In the genomic region with DNA sequence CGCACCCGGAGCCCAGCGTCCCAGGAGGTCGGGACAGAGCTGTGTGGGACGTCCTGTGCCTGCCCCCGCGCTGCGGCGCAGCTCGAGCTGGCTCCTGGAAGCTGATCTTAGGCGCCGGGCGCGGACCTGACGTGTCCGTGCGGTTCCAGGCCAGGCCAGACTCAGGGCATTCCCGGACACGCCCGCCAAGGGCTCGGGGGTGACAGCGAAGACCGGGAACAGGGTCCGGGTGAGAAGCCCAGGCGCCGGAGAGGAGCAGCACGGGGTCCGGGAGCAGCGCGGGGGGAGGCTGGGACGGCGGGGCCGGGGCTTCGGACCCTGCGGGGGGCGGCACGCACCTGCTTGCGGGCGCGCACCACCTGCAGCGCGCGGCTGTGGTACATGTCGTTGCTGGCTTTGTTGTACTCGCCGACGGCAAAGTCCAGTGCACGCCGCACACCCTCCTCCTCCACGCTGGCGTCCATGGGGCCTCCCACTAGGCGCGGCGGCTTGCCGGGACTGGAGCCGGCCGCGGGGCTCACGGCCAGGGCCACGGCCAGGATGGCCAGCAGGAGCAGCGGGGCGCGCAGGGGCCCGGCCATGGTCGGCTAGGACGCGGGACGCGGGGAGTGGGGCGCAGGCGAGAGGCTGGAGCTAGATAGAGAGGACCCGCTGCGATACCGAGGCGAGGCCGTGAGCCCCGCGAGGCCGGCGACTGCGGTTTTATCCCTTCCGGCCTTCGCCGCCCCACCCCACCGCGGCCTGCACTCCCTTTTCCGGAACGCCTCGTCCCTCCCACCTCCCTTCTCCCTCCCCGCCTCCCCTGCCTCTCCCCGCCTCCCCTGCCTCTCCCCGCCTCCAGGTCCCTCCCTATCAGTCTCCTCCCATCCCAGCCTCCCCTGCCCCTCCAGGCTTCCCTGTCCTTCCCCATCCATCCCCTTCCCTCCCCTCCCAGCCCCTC, we compare ENCODE assay signal across 1 cellular context.
TF ChIP-seq lines count a peak whose summit lies in the region.

A gene with protein sequence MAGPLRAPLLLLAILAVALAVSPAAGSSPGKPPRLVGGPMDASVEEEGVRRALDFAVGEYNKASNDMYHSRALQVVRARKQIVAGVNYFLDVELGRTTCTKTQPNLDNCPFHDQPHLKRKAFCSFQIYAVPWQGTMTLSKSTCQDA (minus strand): TSS at position 674 of the 940 bp plus-strand sequence. CDS start 93 bp downstream, at position 581.

TF ChIP-seq in HepG2, 621 proteins besides CTCF, POLR2A, EP300 and RAD21 (continued from another document):
- TF ChIP-seq ZSCAN20 (CRISPR knock-in tag; IDR thresholded peaks at IDR 0.05; ENCODE audit: borderline replicate concordance) (no peak; the same call in none of the 2 replicates), ZC3H13 (CRISPR knock-in tag; IDR thresholded peaks at IDR 0.05) (peak; percentile 92), ZKSCAN8 (CRISPR knock-in tag; IDR thresholded peaks at IDR 0.05; ENCODE audit: borderline replicate concordance) (no peak), ZNF75D (CRISPR knock-in tag; IDR thresholded peaks at IDR 0.05; ENCODE audit: borderline replicate concordance) (no peak; the same call in 1 of the 2 replicates), TBL1XR1 (IDR thresholded peaks at IDR 0.05; ENCODE audit: borderline replicate concordance, low read length, partially characterized antibody) (peak; percentile 56), ZNF180 (CRISPR knock-in tag; IDR thresholded peaks at IDR 0.05; ENCODE audit: borderline replicate concordance, low read depth) (0 out of 2 replicates have a peak, but pooled peaks have one; percentile 37), ZFAT (CRISPR knock-in tag; conservative IDR thresholded peaks at IDR 0.05) (peak; percentile 75; the same call in 1 of the 2 replicates), TOE1 (CRISPR knock-in tag; IDR thresholded peaks at IDR 0.05) (peak; percentile 87; the same call in 1 of the 2 replicates), ZSCAN21 (CRISPR knock-in tag; IDR thresholded peaks at IDR 0.05; ENCODE audit: borderline replicate concordance) (peak; percentile 90; the same call in 1 of the 2 replicates)
- TF ChIP-seq, protein P1, sequence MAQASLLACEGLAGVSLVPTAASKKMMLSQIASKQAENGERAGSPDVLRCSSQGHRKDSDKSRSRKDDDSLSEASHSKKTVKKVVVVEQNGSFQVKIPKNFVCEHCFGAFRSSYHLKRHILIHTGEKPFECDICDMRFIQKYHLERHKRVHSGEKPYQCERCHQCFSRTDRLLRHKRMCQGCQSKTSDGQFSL (CRISPR knock-in tag; IDR thresholded peaks at IDR 0.05), result peak; percentile 64; the same call in 1 of the 2 replicates
- TF ChIP-seq, protein P2, sequence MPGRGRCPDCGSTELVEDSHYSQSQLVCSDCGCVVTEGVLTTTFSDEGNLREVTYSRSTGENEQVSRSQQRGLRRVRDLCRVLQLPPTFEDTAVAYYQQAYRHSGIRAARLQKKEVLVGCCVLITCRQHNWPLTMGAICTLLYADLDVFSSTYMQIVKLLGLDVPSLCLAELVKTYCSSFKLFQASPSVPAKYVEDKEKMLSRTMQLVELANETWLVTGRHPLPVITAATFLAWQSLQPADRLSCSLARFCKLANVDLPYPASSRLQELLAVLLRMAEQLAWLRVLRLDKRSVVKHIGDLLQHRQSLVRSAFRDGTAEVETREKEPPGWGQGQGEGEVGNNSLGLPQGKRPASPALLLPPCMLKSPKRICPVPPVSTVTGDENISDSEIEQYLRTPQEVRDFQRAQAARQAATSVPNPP (CRISPR knock-in tag; IDR thresholded peaks at IDR 0.05), result peak; percentile 86
- TF ChIP-seq, protein P3, sequence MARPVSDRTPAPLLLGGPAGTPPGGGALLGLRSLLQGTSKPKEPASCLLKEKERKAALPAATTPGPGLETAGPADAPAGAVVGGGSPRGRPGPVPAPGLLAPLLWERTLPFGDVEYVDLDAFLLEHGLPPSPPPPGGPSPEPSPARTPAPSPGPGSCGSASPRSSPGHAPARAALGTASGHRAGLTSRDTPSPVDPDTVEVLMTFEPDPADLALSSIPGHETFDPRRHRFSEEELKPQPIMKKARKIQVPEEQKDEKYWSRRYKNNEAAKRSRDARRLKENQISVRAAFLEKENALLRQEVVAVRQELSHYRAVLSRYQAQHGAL (CRISPR knock-in tag; IDR thresholded peaks at IDR 0.05; ENCODE audit: not compliant biosample characterization), result peak; percentile 69
